13 cellular contexts compared by ENCODE assay signal in the genomic region with DNA sequence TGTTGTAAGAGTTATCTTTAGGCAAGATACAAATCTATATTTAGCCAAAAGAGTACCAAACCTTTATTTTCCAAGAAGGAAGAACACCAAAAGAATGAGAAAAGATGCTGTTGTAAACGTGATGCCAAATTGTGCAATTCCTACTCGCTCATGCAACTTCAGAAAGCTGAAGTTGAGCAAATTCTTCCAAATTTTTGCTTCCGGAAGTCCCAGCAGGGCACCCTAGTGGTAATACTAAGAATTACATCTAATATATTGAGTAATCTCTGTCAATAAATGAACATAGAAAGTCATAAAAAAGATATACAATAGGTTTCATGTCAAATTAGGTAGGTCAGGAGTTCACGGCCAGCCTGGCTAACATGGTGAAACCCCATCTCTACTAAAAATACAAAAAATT. TPM values are rescaled to one million over a fixed set of nuclear protein-coding genes. Genes with fewer than 3 reads are reported as not detected.
A peak's percentile ranks its signal among the peaks of the same experiment; 100 is the strongest.
DNase-seq lines count a peak whose midpoint lies in the region; ATAC-seq, FAIRE-seq and TF ChIP-seq lines count a peak whose summit lies in the region.
"Had no signal": no experiment of that assay in that cellular context is flagged by ENCODE, and none has a peak within 500 bp of the region (broad histone marks: within the 10 kb centered on the region; RNA-seq: fewer than 3 reads in every experiment).

No MANE protein-coding gene starts in this region.

- H3K4me3 ChIP-seq in Karpas-422 (ENCODE audit: low read length) (no peak overlapping the region), kidney epithelial cell (ENCODE audit: low read depth, low read length) (no peak overlapping the region), small intestine (ENCODE audit: low read depth in 1 of 2, low read length in 2 of 2) (no peak overlapping the region), trophoblast cell (ENCODE audit: low read depth, low read length) (no peak overlapping the region)

- H3K4me2 ChIP-seq in Karpas-422 (ENCODE audit: low read depth, low read length, poor library complexity, severe bottlenecking): no peak overlapping the region
- H3K4me2 ChIP-seq in trophoblast cell (ENCODE audit: low read length): no peak overlapping the region

- TF ChIP-seq CTCF in CD14-positive monocyte (IDR thresholded peaks at IDR 0.05): peak; percentile 41
- peak; percentile 39 for TF ChIP-seq CTCF in kidney epithelial cell (IDR thresholded peaks at IDR 0.05; ENCODE audit: insufficient read depth, low read length, poor library complexity, severe bottlenecking)

- no peak overlapping the region for H2BK5ac ChIP-seq in trophoblast cell (ENCODE audit: low read depth, low read length, poor library complexity)

- H3K27ac Mint-ChIP-seq in CD14-positive monocyte: no peak overlapping the region
- H3K27ac Mint-ChIP-seq: stimulated activated memory B cell treated with anti-CD40 and anti-IgM and Interleukin-4, amounts not matched to agents 10 μg/mL and 1 μg/mL and 100 μg/mL, for 72 hours had no signal

- no peak overlapping the region for H4K8ac ChIP-seq in trophoblast cell (ENCODE audit: low read depth, low read length)

- peaks cover 8 to 25% (median 17%) of the 10 kb centered on the region in 7 donors for H3K9me3 Mint-ChIP-seq in CD14-positive monocyte
- H3K9me3 Mint-ChIP-seq: stimulated activated memory B cell treated with anti-CD40 and anti-IgM and Interleukin-4, amounts not matched to agents 10 μg/mL and 1 μg/mL and 100 μg/mL, for 72 hours had no signal

- H3K9me2 ChIP-seq in Karpas-422 (replicated peaks; ENCODE audit: insufficient read depth, low read length): no peaks in the 10 kb centered on the region

- H3K79me2 ChIP-seq in Karpas-422 (ENCODE audit: low read length) (no peaks in the 10 kb centered on the region), trophoblast cell (ENCODE audit: control insufficient read depth, insufficient read depth, low read length, poor library complexity) (no peaks in the 10 kb centered on the region)

- no peak overlapping the region for H2BK12ac ChIP-seq in trophoblast cell (ENCODE audit: low read length)

- H3K27me3 Mint-ChIP-seq in CD14-positive monocyte (ENCODE audit: low read depth in 3 of 3): peaks cover 0 to 7% (median 2%) of the 10 kb centered on the region in 3 donors
- H3K27me3 Mint-ChIP-seq: stimulated activated memory B cell treated with anti-CD40 and anti-IgM and Interleukin-4, amounts not matched to agents 10 μg/mL and 1 μg/mL and 100 μg/mL, for 72 hours had no signal

- no peak overlapping the region for H4K12ac ChIP-seq in trophoblast cell (ENCODE audit: low read depth, low read length)

- no peaks in the 10 kb centered on the region for H3K79me1 ChIP-seq in trophoblast cell (ENCODE audit: low read length)

- H3K27ac ChIP-seq in Karpas-422 (ENCODE audit: low read length) (no peak overlapping the region), small intestine (ENCODE audit: low read depth in 1 of 2, low read length in 1 of 2) (no peak overlapping the region), trophoblast cell (ENCODE audit: low read depth, low read length) (no peak overlapping the region)

- no peak overlapping the region for H3K18ac ChIP-seq in trophoblast cell (ENCODE audit: low read length)

- DNase-seq in CD14-positive monocyte (ENCODE audit: low spot score) (no peak), Karpas-422 (peak; percentile 59), amniotic epithelial cell (ENCODE audit: low read depth) (peak; percentile 10), kidney epithelial cell (ENCODE audit: low read depth) (no peak), small intestine (no peak), trophoblast cell (no peak)
- no peak for DNase-seq in activated CD4-positive, alpha-beta T cell treated with anti-CD3 and anti-CD28 coated beads for 48 hours
- DNase-seq: NCI-H345, SW 1271 had no signal

- H3K9ac ChIP-seq in Karpas-422 (ENCODE audit: low read length) (no peak overlapping the region), trophoblast cell (ENCODE audit: low read length) (no peak overlapping the region)

- no peak overlapping the region for H3K4ac ChIP-seq in trophoblast cell (ENCODE audit: low read depth, low read length)

- H2BK120ac ChIP-seq in trophoblast cell (ENCODE audit: insufficient read depth, low read length, poor library complexity): no peak overlapping the region

- H2AK5ac ChIP-seq in trophoblast cell (ENCODE audit: low read length): no peak overlapping the region

- WGBS in small intestine, 3 donors: 80 to 84% (median 82%) methylated on average over 4 of the region's 4 CpGs
- no CpG with 5 or more reads among the region's 4 CpGs for WGBS in trophoblast cell (ENCODE audit: extremely low coverage, insufficient coverage, insufficient read length)

- no peaks in the 10 kb centered on the region for H4K20me1 ChIP-seq in Karpas-422 (ENCODE audit: insufficient read depth, low read depth, low read length)

- no peaks in the 10 kb centered on the region for H3K4me1 Mint-ChIP-seq in CD14-positive monocyte
- H3K4me1 Mint-ChIP-seq: stimulated activated memory B cell treated with anti-CD40 and anti-IgM and Interleukin-4, amounts not matched to agents 10 μg/mL and 1 μg/mL and 100 μg/mL, for 72 hours had no signal

- H3K4me3 Mint-ChIP-seq in CD14-positive monocyte: no peak overlapping the region
- H3K4me3 Mint-ChIP-seq: stimulated activated memory B cell treated with anti-CD40 and anti-IgM and Interleukin-4, amounts not matched to agents 10 μg/mL and 1 μg/mL and 100 μg/mL, for 72 hours had no signal

- intact Hi-C loops in CD14-positive monocyte (cut with micrococcal nuclease): no loop called here

- no peak for ATAC-seq in GM21528 (IDR thresholded peaks at IDR 0.05; ENCODE audit: low FRiP score, unreplicated experiment)
- ATAC-seq: stimulated activated memory B cell treated with anti-CD40 and anti-IgM and Interleukin-4, amounts not matched to agents 10 μg/mL and 1 μg/mL and 100 μg/mL, for 72 hours had no signal

- no peak for FAIRE-seq in small intestine (lab: Jason Lieb, UNC)
- FAIRE-seq: endometrium had no signal

- H3K27me3 ChIP-seq in Karpas-422 (ENCODE audit: low read length): no peaks in the 10 kb centered on the region
- H3K27me3 ChIP-seq in kidney epithelial cell (ENCODE audit: control insufficient read depth, insufficient read depth, low read length): no peaks in the 10 kb centered on the region
- no peaks in the 10 kb centered on the region for H3K27me3 ChIP-seq in small intestine (ENCODE audit: control insufficient read depth in 2 of 2, insufficient read depth in 2 of 2, low read length in 2 of 2)
- H3K27me3 ChIP-seq in trophoblast cell (ENCODE audit: insufficient read depth, low read length): no peaks in the 10 kb centered on the region

- H3K4me1 ChIP-seq in Karpas-422 (ENCODE audit: low read length) (no peaks in the 10 kb centered on the region), small intestine (ENCODE audit: control insufficient read depth in 2 of 2, insufficient read depth in 1 of 2, low read depth in 1 of 2, low read length in 1 of 2) (no peaks in the 10 kb centered on the region), trophoblast cell (ENCODE audit: control insufficient read depth in 1 of 2, insufficient read depth in 2 of 2, low read length in 2 of 2) (no peaks in the 10 kb centered on the region)

- no peak overlapping the region for H3K23ac ChIP-seq in trophoblast cell (ENCODE audit: low read length)

- H3K14ac ChIP-seq in trophoblast cell (ENCODE audit: low read length): no peak overlapping the region

- H3K36me3 Mint-ChIP-seq in CD14-positive monocyte: no peaks in the 10 kb centered on the region
- H3K36me3 Mint-ChIP-seq: immature natural killer cell; stimulated activated memory B cell treated with anti-CD40 and anti-IgM and Interleukin-4, amounts not matched to agents 10 μg/mL and 1 μg/mL and 100 μg/mL, for 72 hours had no signal

- H3K36me3 ChIP-seq in Karpas-422 (ENCODE audit: insufficient read depth, low read length): no peaks in the 10 kb centered on the region
- H3K36me3 ChIP-seq in kidney epithelial cell (ENCODE audit: control insufficient read depth, insufficient read depth, low read length): no peaks in the 10 kb centered on the region
- no peaks in the 10 kb centered on the region for H3K36me3 ChIP-seq in small intestine (ENCODE audit: control insufficient read depth in 2 of 2, insufficient read depth in 2 of 2, low read length in 2 of 2)
- no peaks in the 10 kb centered on the region for H3K36me3 ChIP-seq in trophoblast cell (ENCODE audit: control insufficient read depth in 1 of 2, insufficient read depth in 2 of 2, low read length in 2 of 2)

- H2AFZ ChIP-seq in Karpas-422 (ENCODE audit: low read length) (no peak overlapping the region), trophoblast cell (ENCODE audit: insufficient read depth, low read length, poor library complexity) (no peak overlapping the region)

- 0 out of 2 replicates have a peak, but pooled peaks cover 4% of the 10 kb centered on the region for H3K9me3 ChIP-seq in Karpas-422 (ENCODE audit: low read length)
- no peaks in the 10 kb centered on the region for H3K9me3 ChIP-seq in small intestine (ENCODE audit: control insufficient read depth, low read depth)
- H3K9me3 ChIP-seq in trophoblast cell (ENCODE audit: insufficient read depth, low read depth, low read length): no peaks in the 10 kb centered on the region

- no peak overlapping the region for H4K91ac ChIP-seq in trophoblast cell (ENCODE audit: low read depth, low read length)

RNA-seq across cellular contexts. Expression of gene SMARCAD1, which starts 36.0 kb away (rescaled TPM):
- polyA plus RNA-seq in CD14-positive monocyte (1 to 10 TPM; 4.9 to 6.6 TPM), small intestine (10 to 100 TPM in 1 of 3 donors, 1 to 10 TPM in 2; 5.4 to 10.6 (median 6.9) TPM)
- 44.6 and 76.7 TPM in 2 replicates for total RNA-seq in Karpas-422 (2014; rRNA removed; shearing (Covaris generic); ENCODE audit: low replicate concordance)
- 36.8 and 38.0 TPM in 2 replicates for total RNA-seq in kidney epithelial cell
- polyA plus RNA-seq in trophoblast cell (2013): 23.1 and 23.2 TPM in 2 replicates

Comparison
In these comparisons a context has a peak if more than half of its experiments do, and no peak if none do; other contexts are left out.
1. DNase-seq: peak in Karpas-422 (single experiment) and amniotic epithelial cell (single experiment); none in CD14-positive monocyte (single experiment), kidney epithelial cell (single experiment), small intestine (single experiment), trophoblast cell (0 of 2) and activated CD4-positive, alpha-beta T cell treated with anti-CD3 and anti-CD28 coated beads for 48 hours (single experiment).